Comparison of ENCODE assay signal across 14 cellular contexts in genomic region chr4:108048157-108048556, GRCh38.
"Had no signal": no experiment of that assay in that cellular context is flagged by ENCODE, and none has a peak within 500 bp of the region (broad histone marks: within the 10 kb centered on the region; RNA-seq: fewer than 3 reads in every experiment).

No MANE protein-coding gene starts in this region.

- H3K4me3 Mint-ChIP-seq: neural progenitor cell had no signal

- H3K9me3 ChIP-seq: esophagus squamous epithelium, left lung, ovary, SJCRH30, stomach, thoracic aorta had no signal

- DNase-seq: activated CD8-positive, alpha-beta memory T cell treated with anti-CD3 and anti-CD28 coated beads, Interleukin-2, amount 10 ng/mL, durations not matched to agents 7 days and 5 days; esophagus squamous epithelium; foreskin fibroblast; glutamatergic neuron; left lung; mesenchymal stem cell; ovary; SJCRH30; stimulated activated CD4-positive, alpha-beta T cell treated with anti-CD3 and anti-CD28 coated beads, Interleukin-2, amount 100 ng/mL, for 48 hours; stimulated activated CD8-positive, alpha-beta memory T cell treated with anti-CD3 and anti-CD28 coated beads, Interleukin-4, amount 100 ng/mL, for 48 hours; stomach; T-helper 9 cell had no signal

- H3K9ac ChIP-seq: neural progenitor cell had no signal

- H3K27me3 Mint-ChIP-seq: activated CD8-positive, alpha-beta memory T cell treated with anti-CD3 and anti-CD28 coated beads, Interleukin-2, amount 10 ng/mL, durations not matched to agents 7 days and 5 days had no signal

- H3K4me3 ChIP-seq: esophagus squamous epithelium, left lung, neural progenitor cell, ovary, SJCRH30, stomach, thoracic aorta had no signal

- H3K4me1 ChIP-seq: left lung, SJCRH30 had no signal

- H3K4me2 ChIP-seq: neural progenitor cell had no signal

- H2AFZ ChIP-seq: neural progenitor cell had no signal

- H3K9me3 Mint-ChIP-seq: neural progenitor cell had no signal

- H3K27ac Mint-ChIP-seq: neural progenitor cell had no signal

- ATAC-seq: activated CD8-positive, alpha-beta memory T cell treated with anti-CD3 and anti-CD28 coated beads, Interleukin-2, amount 10 ng/mL, durations not matched to agents 7 days and 5 days; left lung had no signal

- H3K27ac ChIP-seq: esophagus squamous epithelium, left lung, neural progenitor cell, ovary, SJCRH30, stomach, thoracic aorta had no signal

- H3K36me3 ChIP-seq: esophagus squamous epithelium, left lung, neural progenitor cell, ovary, stomach, thoracic aorta had no signal

- H3K27me3 ChIP-seq: esophagus squamous epithelium, left lung, ovary, SJCRH30, stomach had no signal
